Comparison of ENCODE assay signal across 8 cellular contexts in the genomic region with DNA sequence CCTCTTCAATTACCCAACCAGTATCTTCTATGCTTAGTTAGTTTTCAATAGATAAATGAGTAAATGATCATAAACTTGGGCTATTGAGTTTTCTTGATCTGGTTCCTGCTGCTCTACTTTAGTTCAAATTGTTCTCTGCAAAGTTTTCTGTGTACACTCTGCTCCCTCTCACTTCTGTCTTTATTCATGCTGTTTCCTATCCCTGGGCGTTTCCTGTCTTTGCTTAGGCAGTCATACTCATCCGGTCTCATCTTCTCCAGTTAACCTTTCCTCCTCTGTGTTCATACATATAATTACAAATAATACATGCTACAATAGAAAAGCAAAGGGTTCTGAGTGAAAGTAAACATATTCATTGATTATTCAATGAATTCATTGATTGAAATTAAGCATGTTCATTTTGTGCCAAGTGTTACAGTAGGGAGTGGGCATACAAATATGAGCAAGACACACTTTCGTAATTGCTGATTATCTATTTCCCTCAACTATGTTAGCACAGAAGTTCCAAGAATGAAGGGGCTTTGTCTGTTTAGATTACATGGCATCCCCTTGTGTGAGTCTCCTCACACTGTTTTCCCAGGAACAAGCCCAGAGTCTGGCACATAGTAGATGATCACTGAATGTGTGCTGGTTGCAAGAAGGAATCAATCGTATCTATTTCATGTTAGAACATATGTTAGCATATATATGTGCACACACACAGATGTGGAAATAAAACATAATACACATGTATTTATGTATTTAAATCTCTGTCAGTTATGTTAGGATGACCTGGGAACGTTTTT.
DNase-seq lines count a peak whose midpoint lies in the region; ATAC-seq lines count a peak whose summit lies in the region.

No MANE protein-coding gene starts in this region.

- H3K27me3 ChIP-seq in BLaER1 treated with 17β-estradiol and CSF1 and Interleukin-3, amounts not matched to agents 10 nM and 100 nM: peaks cover 0 to 31% (median 10%) of the 10 kb centered on the region in 11 experiments; a peak in 11 of 22 replicates
- no peaks in the 10 kb centered on the region for H3K27me3 ChIP-seq in iPS-20b (ENCODE audit: insufficient read depth, low read length)

- H3K27me3 Mint-ChIP-seq in T-helper 1 cell treated with Interleukin-12 subunit alpha and Interleukin-12 subunit beta and Interleukin-4 antibody, amounts not matched to agents 30 μg/mL and 1 μg/mL, for 36 hours (ENCODE audit: low read depth): no peaks in the 10 kb centered on the region

- no peak for DNase-seq in NCI-H524 treated with DMSO at 0.1 percent for 48 hours (lab: John Stamatoyannopoulos, UW)
- DNase-seq in CD1c-positive myeloid dendritic cell (ENCODE audit: extremely low spot score): no peak

- H3K4me1 ChIP-seq in BLaER1 treated with 17β-estradiol and CSF1 and Interleukin-3, amounts not matched to agents 10 nM and 100 nM: peaks cover 4 to 16% (median 10%) of the 10 kb centered on the region in 10 experiments; a peak in 12 of 20 replicates
- H3K4me1 ChIP-seq in iPS-20b (ENCODE audit: insufficient read depth, low read length): peaks cover 6% of the 10 kb centered on the region

- H3K27ac Mint-ChIP-seq in T-helper 1 cell treated with Interleukin-12 subunit alpha and Interleukin-12 subunit beta and Interleukin-4 antibody, amounts not matched to agents 30 μg/mL and 1 μg/mL, for 36 hours: peak overlapping the region; percentile 74

- peak; percentile 36 for ATAC-seq in GM21619 (IDR thresholded peaks at IDR 0.05; ENCODE audit: unreplicated experiment)
- ATAC-seq in GM18867 (IDR thresholded peaks at IDR 0.05; ENCODE audit: unreplicated experiment): no peak
- no peak for ATAC-seq in HG02610 (IDR thresholded peaks at IDR 0.05; ENCODE audit: unreplicated experiment)

- peaks cover 0 to 14% (median 6%) of the 10 kb centered on the region in 11 experiments; a peak in 7 of 22 replicates for H3K36me3 ChIP-seq in BLaER1 treated with 17β-estradiol and CSF1 and Interleukin-3, amounts not matched to agents 10 nM and 100 nM
- no peaks in the 10 kb centered on the region for H3K36me3 ChIP-seq in iPS-20b (ENCODE audit: insufficient read depth, low read depth, low read length)

- peaks cover 14% of the 10 kb centered on the region for H3K36me3 Mint-ChIP-seq in T-helper 1 cell treated with Interleukin-12 subunit alpha and Interleukin-12 subunit beta and Interleukin-4 antibody, amounts not matched to agents 30 μg/mL and 1 μg/mL, for 36 hours (ENCODE audit: low read depth)

- H3K4me3 Mint-ChIP-seq in T-helper 1 cell treated with Interleukin-12 subunit alpha and Interleukin-12 subunit beta and Interleukin-4 antibody, amounts not matched to agents 30 μg/mL and 1 μg/mL, for 36 hours: peak overlapping the region; percentile 67

- H3K9me3 Mint-ChIP-seq in T-helper 1 cell treated with Interleukin-12 subunit alpha and Interleukin-12 subunit beta and Interleukin-4 antibody, amounts not matched to agents 30 μg/mL and 1 μg/mL, for 36 hours: no peaks in the 10 kb centered on the region

- peak overlapping the region in 7 of 11 experiments; percentile 65 to 83 (median 78); a peak in 11 of 22 replicates for H3K27ac ChIP-seq in BLaER1 treated with 17β-estradiol and CSF1 and Interleukin-3, amounts not matched to agents 10 nM and 100 nM
- H3K27ac ChIP-seq in iPS-20b (ENCODE audit: low read length): no peak overlapping the region

- H3K9me3 ChIP-seq in BLaER1 treated with 17β-estradiol and CSF1 and Interleukin-3, amounts not matched to agents 10 nM and 100 nM (replicated peaks in 1 of 11): no peaks in the 10 kb centered on the region
- H3K9me3 ChIP-seq in iPS-20b (ENCODE audit: insufficient read depth, low read depth, low read length): no peaks in the 10 kb centered on the region

- H3K9ac ChIP-seq in BLaER1 treated with 17β-estradiol and CSF1 and Interleukin-3, amounts not matched to agents 10 nM and 100 nM: peak overlapping the region in 9 of 11 experiments; percentile 67 to 85 (median 79); a peak in 17 of 22 replicates
- peak overlapping the region; percentile 80; the same call in 1 of the 2 replicates for H3K9ac ChIP-seq in iPS-20b (ENCODE audit: low read depth, low read length)

- peak overlapping the region; percentile 46 to 86 (median 76) for H3K4me2 ChIP-seq in BLaER1 treated with 17β-estradiol and CSF1 and Interleukin-3, amounts not matched to agents 10 nM and 100 nM

- 0 out of 22 replicates have a peak, but pooled peaks cover 0 to 18% (median 0%) of the 10 kb centered on the region in 11 experiments for H4K20me1 ChIP-seq in BLaER1 treated with 17β-estradiol and CSF1 and Interleukin-3, amounts not matched to agents 10 nM and 100 nM

- peak overlapping the region; percentile 56 to 81 (median 71) for H3K4me3 ChIP-seq in BLaER1 treated with 17β-estradiol and CSF1 and Interleukin-3, amounts not matched to agents 10 nM and 100 nM
- H3K4me3 ChIP-seq in iPS-20b (ENCODE audit: low read length): peak overlapping the region; percentile 75

- peaks cover 19% of the 10 kb centered on the region for H3K4me1 Mint-ChIP-seq in T-helper 1 cell treated with Interleukin-12 subunit alpha and Interleukin-12 subunit beta and Interleukin-4 antibody, amounts not matched to agents 30 μg/mL and 1 μg/mL, for 36 hours (ENCODE audit: low read depth)
